11 cellular contexts compared by ENCODE assay signal in the genomic region with DNA sequence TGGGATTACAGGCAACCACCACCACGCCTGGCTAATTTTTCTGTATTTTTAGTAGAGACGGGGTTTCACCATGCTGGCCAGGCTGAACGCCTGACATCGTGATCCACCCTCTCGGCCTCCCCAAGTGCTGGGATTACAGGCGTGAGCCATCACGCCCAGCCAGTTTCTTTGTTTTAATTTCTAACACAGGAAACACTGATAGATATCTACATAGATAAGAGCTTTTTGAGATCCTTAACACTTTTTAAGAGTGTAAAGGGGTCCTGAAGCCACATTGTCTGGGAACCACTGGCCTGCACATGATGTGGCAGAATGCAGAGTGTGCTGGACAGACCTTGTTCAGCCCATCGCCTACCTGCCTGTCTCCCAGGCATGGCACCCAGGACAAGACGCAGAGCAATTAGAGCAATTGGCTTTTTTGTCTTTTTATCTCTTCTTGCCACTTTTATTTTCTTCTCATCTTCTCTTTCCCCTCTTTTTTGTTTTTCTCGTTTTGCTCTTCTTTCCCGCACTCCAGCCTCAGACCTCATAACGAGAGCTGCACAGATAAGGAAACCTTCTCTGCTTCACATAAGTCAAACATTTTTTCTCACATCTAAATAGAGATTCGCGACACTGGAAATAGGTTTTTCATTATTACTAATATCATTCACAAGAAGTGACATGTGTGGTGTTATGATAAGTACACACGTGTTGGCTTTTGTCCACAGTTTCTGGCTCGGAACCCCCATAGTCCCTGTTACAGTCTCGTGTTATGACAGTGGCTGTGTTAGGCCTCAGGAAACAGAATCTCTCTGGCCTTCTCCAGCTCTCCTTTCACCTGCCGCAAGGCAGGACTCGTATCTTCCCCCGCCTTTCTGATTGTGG. TPM values are rescaled to one million over a fixed set of nuclear protein-coding genes. Genes with fewer than 3 reads are reported as not detected.
DNase-seq lines count a peak whose midpoint lies in the region; ATAC-seq and TF ChIP-seq lines count a peak whose summit lies in the region.
"Had no signal": no experiment of that assay in that cellular context is flagged by ENCODE, and none has a peak within 500 bp of the region (broad histone marks: within the 10 kb centered on the region; RNA-seq: fewer than 3 reads in every experiment).

No MANE protein-coding gene starts in this region.

- H3K27me3 Mint-ChIP-seq in central memory CD8-positive, alpha-beta T cell: peaks cover 34% of the 10 kb centered on the region

- peaks cover 8% of the 10 kb centered on the region for H3K4me1 Mint-ChIP-seq in central memory CD8-positive, alpha-beta T cell

- H3K9me3 Mint-ChIP-seq in central memory CD8-positive, alpha-beta T cell: no peaks in the 10 kb centered on the region

- TF ChIP-seq CTCF in omental fat pad (IDR thresholded peaks at IDR 0.05): no peak

- DNase-seq in activated CD8-positive, alpha-beta memory T cell treated with anti-CD3 and anti-CD28 coated beads for 24 hours: peak; percentile 57
- no peak for DNase-seq in activated CD8-positive, alpha-beta memory T cell treated with anti-CD3 and anti-CD28 coated beads, Interleukin-2, amount 50 U/mL, for 48 hours
- DNase-seq in central memory CD8-positive, alpha-beta T cell (ENCODE audit: low spot score in 2 of 2): no peak
- DNase-seq in omental fat pad (ENCODE audit: low spot score): no peak
- DNase-seq in foreskin melanocyte: no peak
- no peak for DNase-seq in NCI-H1417 treated with DMSO at 0.1 percent for 48 hours (lab: John Stamatoyannopoulos, UW)
- DNase-seq: NCI-H1092 treated with DMSO at 0.1 percent for 48 hours had no signal

- H3K27ac Mint-ChIP-seq in central memory CD8-positive, alpha-beta T cell (ENCODE audit: low read depth): no peak overlapping the region

- H3K4me3 Mint-ChIP-seq in central memory CD8-positive, alpha-beta T cell: no peak overlapping the region

- ATAC-seq in GM21360 (IDR thresholded peaks at IDR 0.05; ENCODE audit: unreplicated experiment) (peak; percentile 63), HG03064 (IDR thresholded peaks at IDR 0.05; ENCODE audit: low read depth, unreplicated experiment) (peak; percentile 58), omental fat pad (ENCODE audit: low FRiP score) (no peak)
- ATAC-seq in central memory CD8-positive, alpha-beta T cell (replicated peaks; ENCODE audit: extremely low read depth, poor library complexity, severe bottlenecking): peak; percentile 40
- ATAC-seq: A549 had no signal

- H3K36me3 Mint-ChIP-seq in central memory CD8-positive, alpha-beta T cell (ENCODE audit: insufficient read depth): peaks cover 2% of the 10 kb centered on the region

RNA-seq across cellular contexts. Expression of a gene that starts 25.2 kb away (rescaled TPM):
- under 1 TPM in 2 of 4 donors, not detected in 2; 0.12 to 0.19 TPM for total RNA-seq in omental fat pad

RNA-seq across cellular contexts. Expression of a gene that starts 45.7 kb away (rescaled TPM):
- total RNA-seq in omental fat pad: not detected
- total RNA-seq: OCI-LY7 had no signal
